In the genomic region with DNA sequence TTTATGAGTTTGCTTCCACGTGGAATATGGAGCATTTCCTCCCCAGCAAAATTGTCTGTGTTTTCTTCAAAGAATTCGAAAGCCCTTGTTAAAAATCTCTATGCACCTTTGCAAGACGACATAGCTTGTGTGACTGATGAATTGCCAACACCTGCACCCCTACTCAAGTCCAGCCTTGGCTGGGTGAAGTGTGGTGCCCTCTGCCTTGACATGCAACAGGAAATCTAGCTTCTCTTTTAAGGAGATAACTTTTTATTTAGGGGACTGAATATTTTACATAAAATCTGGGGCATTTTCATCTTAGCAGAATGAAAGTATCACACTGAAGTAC, we compare ENCODE assay signal across 2 cellular contexts.
TF ChIP-seq lines count a peak whose summit lies in the region.

No MANE protein-coding gene starts in this region.

TF ChIP-seq in A549, 52 proteins besides CTCF, POLR2A, EP300 and RAD21 (continued from another document):
- TF ChIP-seq KDM1A (IDR thresholded peaks at IDR 0.05; ENCODE audit: low read depth): no peak
- no peak for TF ChIP-seq NFE2L2 (conservative IDR thresholded peaks at IDR 0.05; ENCODE audit: low read length)
- TF ChIP-seq, protein P1, sequence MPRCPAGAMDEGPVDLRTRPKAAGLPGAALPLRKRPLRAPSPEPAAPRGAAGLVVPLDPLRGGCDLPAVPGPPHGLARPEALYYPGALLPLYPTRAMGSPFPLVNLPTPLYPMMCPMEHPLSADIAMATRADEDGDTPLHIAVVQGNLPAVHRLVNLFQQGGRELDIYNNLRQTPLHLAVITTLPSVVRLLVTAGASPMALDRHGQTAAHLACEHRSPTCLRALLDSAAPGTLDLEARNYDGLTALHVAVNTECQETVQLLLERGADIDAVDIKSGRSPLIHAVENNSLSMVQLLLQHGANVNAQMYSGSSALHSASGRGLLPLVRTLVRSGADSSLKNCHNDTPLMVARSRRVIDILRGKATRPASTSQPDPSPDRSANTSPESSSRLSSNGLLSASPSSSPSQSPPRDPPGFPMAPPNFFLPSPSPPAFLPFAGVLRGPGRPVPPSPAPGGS (IDR thresholded peaks at IDR 0.05): no peak
- no peak for TF ChIP-seq FOSB (CRISPR knock-in tag; IDR thresholded peaks at IDR 0.05)
- TF ChIP-seq HOXB5 (CRISPR knock-in tag; IDR thresholded peaks at IDR 0.05): no peak
- no peak for TF ChIP-seq MAFK (IDR thresholded peaks at IDR 0.05; ENCODE audit: partially characterized antibody)
- TF ChIP-seq TFCP2L1 (CRISPR knock-in tag; IDR thresholded peaks at IDR 0.05): no peak
- TF ChIP-seq JUNB (IDR thresholded peaks at IDR 0.05): no peak

TF ChIP-seq in GM23338, 12 proteins besides CTCF, POLR2A, EP300 and RAD21 (continued from another document):
- TF ChIP-seq, protein P2, sequence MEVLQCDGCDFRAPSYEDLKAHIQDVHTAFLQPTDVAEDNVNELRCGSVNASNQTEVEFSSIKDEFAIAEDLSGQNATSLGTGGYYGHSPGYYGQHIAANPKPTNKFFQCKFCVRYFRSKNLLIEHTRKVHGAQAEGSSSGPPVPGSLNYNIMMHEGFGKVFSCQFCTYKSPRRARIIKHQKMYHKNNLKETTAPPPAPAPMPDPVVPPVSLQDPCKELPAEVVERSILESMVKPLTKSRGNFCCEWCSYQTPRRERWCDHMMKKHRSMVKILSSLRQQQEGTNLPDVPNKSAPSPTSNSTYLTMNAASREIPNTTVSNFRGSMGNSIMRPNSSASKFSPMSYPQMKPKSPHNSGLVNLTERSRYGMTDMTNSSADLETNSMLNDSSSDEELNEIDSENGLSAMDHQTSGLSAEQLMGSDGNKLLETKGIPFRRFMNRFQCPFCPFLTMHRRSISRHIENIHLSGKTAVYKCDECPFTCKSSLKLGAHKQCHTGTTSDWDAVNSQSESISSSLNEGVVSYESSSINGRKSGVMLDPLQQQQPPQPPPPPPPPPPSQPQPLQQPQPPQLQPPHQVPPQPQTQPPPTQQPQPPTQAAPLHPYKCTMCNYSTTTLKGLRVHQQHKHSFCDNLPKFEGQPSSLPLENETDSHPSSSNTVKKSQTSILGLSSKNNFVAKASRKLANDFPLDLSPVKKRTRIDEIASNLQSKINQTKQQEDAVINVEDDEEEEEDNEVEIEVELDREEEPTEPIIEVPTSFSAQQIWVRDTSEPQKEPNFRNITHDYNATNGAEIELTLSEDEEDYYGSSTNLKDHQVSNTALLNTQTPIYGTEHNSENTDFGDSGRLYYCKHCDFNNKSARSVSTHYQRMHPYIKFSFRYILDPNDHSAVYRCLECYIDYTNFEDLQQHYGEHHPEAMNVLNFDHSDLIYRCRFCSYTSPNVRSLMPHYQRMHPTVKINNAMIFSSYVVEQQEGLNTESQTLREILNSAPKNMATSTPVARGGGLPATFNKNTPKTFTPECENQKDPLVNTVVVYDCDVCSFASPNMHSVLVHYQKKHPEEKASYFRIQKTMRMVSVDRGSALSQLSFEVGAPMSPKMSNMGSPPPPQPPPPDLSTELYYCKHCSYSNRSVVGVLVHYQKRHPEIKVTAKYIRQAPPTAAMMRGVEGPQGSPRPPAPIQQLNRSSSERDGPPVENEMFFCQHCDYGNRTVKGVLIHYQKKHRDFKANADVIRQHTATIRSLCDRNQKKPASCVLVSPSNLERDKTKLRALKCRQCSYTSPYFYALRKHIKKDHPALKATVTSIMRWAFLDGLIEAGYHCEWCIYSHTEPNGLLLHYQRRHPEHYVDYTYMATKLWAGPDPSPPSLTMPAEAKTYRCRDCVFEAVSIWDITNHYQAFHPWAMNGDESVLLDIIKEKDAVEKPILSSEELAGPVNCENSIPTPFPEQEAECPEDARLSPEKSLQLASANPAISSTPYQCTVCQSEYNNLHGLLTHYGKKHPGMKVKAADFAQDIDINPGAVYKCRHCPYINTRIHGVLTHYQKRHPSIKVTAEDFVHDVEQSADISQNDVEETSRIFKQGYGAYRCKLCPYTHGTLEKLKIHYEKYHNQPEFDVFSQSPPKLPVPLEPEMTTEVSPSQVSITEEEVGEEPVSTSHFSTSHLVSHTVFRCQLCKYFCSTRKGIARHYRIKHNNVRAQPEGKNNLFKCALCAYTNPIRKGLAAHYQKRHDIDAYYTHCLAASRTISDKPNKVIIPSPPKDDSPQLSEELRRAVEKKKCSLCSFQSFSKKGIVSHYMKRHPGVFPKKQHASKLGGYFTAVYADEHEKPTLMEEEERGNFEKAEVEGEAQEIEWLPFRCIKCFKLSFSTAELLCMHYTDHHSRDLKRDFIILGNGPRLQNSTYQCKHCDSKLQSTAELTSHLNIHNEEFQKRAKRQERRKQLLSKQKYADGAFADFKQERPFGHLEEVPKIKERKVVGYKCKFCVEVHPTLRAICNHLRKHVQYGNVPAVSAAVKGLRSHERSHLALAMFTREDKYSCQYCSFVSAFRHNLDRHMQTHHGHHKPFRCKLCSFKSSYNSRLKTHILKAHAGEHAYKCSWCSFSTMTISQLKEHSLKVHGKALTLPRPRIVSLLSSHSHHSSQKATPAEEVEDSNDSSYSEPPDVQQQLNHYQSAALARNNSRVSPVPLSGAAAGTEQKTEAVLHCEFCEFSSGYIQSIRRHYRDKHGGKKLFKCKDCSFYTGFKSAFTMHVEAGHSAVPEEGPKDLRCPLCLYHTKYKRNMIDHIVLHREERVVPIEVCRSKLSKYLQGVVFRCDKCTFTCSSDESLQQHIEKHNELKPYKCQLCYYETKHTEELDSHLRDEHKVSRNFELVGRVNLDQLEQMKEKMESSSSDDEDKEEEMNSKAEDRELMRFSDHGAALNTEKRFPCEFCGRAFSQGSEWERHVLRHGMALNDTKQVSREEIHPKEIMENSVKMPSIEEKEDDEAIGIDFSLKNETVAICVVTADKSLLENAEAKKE (CRISPR knock-in tag; IDR thresholded peaks at IDR 0.05): no peak
- no peak for TF ChIP-seq EZH2 (IDR thresholded peaks at IDR 0.05; ENCODE audit: low read depth, unreplicated experiment)
- TF ChIP-seq JUNB (IDR thresholded peaks at IDR 0.05; ENCODE audit: unreplicated experiment): no peak
- TF ChIP-seq, protein P3, sequence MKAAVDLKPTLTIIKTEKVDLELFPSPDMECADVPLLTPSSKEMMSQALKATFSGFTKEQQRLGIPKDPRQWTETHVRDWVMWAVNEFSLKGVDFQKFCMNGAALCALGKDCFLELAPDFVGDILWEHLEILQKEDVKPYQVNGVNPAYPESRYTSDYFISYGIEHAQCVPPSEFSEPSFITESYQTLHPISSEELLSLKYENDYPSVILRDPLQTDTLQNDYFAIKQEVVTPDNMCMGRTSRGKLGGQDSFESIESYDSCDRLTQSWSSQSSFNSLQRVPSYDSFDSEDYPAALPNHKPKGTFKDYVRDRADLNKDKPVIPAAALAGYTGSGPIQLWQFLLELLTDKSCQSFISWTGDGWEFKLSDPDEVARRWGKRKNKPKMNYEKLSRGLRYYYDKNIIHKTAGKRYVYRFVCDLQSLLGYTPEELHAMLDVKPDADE (IDR thresholded peaks at IDR 0.05): no peak
- no peak for TF ChIP-seq EZH2phosphoT487 (IDR thresholded peaks at IDR 0.05; ENCODE audit: unreplicated experiment)
